Comparison of ENCODE assay signal across 1 cellular context in the genomic region with DNA sequence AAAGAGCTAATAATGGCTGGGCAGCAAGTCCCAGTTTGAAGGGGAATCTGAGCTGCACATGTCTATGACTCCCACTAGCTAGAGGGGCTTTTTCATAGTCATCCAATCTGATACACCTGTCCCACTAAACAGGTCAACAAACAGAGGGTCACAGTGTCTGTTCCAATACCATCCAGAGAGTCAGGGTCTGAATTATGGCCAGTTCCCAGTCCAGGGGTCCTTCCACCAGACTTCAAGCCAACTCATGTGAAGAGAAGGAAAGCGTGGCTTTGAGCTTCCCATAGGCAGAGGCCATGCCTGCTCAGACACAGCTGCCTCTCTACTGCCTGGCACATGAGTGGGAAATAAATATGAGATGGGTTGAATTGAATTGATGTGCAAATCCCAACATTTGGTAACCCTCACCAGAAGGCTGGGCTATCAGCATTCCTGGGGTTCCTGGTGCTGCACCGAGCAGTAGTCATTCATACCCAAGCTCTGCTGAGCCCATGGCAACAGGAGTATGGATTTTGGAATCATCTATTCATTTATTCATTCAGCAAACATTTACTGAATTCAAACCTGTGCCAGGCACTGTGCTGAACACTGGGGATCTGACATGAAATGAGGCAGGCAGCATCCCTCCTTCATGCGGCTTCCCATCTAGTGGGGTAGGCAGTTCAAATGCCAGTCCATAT.
TF ChIP-seq lines count a peak whose summit lies in the region.

No MANE protein-coding gene starts in this region.

TF ChIP-seq in HepG2, 621 proteins besides CTCF, POLR2A, EP300 and RAD21 (continued from another document):
- TF ChIP-seq ZNF512B (CRISPR knock-in tag; IDR thresholded peaks at IDR 0.05; ENCODE audit: borderline replicate concordance) (no peak), FOSL2 (CRISPR knock-in tag; IDR thresholded peaks at IDR 0.05) (no peak), ARID4A (CRISPR knock-in tag; IDR thresholded peaks at IDR 0.05; ENCODE audit: borderline replicate concordance) (no peak; the same call in 1 of the 2 replicates), HNRNPK (IDR thresholded peaks at IDR 0.05; ENCODE audit: low read depth, low read length, poor library complexity, severe bottlenecking) (no peak), TOPORS (CRISPR knock-in tag; IDR thresholded peaks at IDR 0.05) (no peak), ZNF749 (CRISPR knock-in tag; IDR thresholded peaks at IDR 0.05; ENCODE audit: borderline replicate concordance) (0 out of 2 replicates have a peak, but pooled peaks have one; percentile 6), SETDB1 (CRISPR knock-in tag; IDR thresholded peaks at IDR 0.05; ENCODE audit: borderline replicate concordance) (0 out of 2 replicates have a peak, but pooled peaks have one; percentile 6), MTF2 (CRISPR knock-in tag; IDR thresholded peaks at IDR 0.05; ENCODE audit: borderline replicate concordance) (0 out of 2 replicates have a peak, but pooled peaks have one; percentile 9), ZNF3 (CRISPR knock-in tag; IDR thresholded peaks at IDR 0.05) (no peak), ZNF230 (CRISPR knock-in tag; IDR thresholded peaks at IDR 0.05) (no peak), KAT7 (CRISPR knock-in tag; IDR thresholded peaks at IDR 0.05; ENCODE audit: borderline replicate concordance) (0 out of 2 replicates have a peak, but pooled peaks have one; percentile 19), LBX2 (CRISPR knock-in tag; IDR thresholded peaks at IDR 0.05; ENCODE audit: borderline replicate concordance) (no peak), RXRA (CRISPR knock-in tag; IDR thresholded peaks at IDR 0.05) (no peak), ZNF609 (CRISPR knock-in tag; IDR thresholded peaks at IDR 0.05; ENCODE audit: borderline replicate concordance) (no peak), DR1 (CRISPR knock-in tag; IDR thresholded peaks at IDR 0.05) (no peak), ZNF34 (CRISPR knock-in tag; IDR thresholded peaks at IDR 0.05; ENCODE audit: borderline replicate concordance) (no peak), ZNF7 (CRISPR knock-in tag; IDR thresholded peaks at IDR 0.05) (no peak), FLYWCH1 (CRISPR knock-in tag; IDR thresholded peaks at IDR 0.05) (no peak), SOX6 (IDR thresholded peaks at IDR 0.05) (no peak), SOX6 (CRISPR knock-in tag; IDR thresholded peaks at IDR 0.05) (peak; percentile 7; the same call in 1 of the 2 replicates), TEAD3 (CRISPR knock-in tag; optimal IDR thresholded peaks at IDR 0.05; ENCODE audit: borderline replicate concordance) (peak; percentile 9)
- TF ChIP-seq, protein P1, sequence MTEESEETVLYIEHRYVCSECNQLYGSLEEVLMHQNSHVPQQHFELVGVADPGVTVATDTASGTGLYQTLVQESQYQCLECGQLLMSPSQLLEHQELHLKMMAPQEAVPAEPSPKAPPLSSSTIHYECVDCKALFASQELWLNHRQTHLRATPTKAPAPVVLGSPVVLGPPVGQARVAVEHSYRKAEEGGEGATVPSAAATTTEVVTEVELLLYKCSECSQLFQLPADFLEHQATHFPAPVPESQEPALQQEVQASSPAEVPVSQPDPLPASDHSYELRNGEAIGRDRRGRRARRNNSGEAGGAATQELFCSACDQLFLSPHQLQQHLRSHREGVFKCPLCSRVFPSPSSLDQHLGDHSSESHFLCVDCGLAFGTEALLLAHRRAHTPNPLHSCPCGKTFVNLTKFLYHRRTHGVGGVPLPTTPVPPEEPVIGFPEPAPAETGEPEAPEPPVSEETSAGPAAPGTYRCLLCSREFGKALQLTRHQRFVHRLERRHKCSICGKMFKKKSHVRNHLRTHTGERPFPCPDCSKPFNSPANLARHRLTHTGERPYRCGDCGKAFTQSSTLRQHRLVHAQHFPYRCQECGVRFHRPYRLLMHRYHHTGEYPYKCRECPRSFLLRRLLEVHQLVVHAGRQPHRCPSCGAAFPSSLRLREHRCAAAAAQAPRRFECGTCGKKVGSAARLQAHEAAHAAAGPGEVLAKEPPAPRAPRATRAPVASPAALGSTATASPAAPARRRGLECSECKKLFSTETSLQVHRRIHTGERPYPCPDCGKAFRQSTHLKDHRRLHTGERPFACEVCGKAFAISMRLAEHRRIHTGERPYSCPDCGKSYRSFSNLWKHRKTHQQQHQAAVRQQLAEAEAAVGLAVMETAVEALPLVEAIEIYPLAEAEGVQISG (CRISPR knock-in tag; IDR thresholded peaks at IDR 0.05) = 0 out of 2 replicates have a peak, but pooled peaks have one; percentile 23
- TF ChIP-seq, protein P2, sequence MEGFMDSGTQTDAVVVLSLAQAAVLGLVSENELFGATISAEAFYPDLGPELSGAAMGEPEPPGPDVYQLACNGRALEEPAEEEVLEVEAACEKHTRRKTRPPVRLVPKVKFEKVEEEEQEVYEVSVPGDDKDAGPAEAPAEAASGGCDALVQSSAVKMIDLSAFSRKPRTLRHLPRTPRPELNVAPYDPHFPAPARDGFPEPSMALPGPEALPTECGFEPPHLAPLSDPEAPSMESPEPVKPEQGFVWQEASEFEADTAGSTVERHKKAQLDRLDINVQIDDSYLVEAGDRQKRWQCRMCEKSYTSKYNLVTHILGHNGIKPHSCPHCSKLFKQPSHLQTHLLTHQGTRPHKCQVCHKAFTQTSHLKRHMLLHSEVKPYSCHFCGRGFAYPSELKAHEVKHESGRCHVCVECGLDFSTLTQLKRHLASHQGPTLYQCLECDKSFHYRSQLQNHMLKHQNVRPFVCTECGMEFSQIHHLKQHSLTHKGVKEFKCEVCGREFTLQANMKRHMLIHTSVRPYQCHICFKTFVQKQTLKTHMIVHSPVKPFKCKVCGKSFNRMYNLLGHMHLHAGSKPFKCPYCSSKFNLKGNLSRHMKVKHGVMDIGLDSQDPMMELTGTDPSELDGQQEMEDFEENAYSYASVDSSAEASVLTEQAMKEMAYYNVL (CRISPR knock-in tag; IDR thresholded peaks at IDR 0.05; ENCODE audit: borderline replicate concordance) = 0 out of 2 replicates have a peak, but pooled peaks have one; percentile 51
- TF ChIP-seq, protein P3, sequence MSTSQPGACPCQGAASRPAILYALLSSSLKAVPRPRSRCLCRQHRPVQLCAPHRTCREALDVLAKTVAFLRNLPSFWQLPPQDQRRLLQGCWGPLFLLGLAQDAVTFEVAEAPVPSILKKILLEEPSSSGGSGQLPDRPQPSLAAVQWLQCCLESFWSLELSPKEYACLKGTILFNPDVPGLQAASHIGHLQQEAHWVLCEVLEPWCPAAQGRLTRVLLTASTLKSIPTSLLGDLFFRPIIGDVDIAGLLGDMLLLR (CRISPR knock-in tag; IDR thresholded peaks at IDR 0.05) = 0 out of 2 replicates have a peak, but pooled peaks have one; percentile 46
